Comparison of ENCODE assay signal across 2 cellular contexts in the genomic region with DNA sequence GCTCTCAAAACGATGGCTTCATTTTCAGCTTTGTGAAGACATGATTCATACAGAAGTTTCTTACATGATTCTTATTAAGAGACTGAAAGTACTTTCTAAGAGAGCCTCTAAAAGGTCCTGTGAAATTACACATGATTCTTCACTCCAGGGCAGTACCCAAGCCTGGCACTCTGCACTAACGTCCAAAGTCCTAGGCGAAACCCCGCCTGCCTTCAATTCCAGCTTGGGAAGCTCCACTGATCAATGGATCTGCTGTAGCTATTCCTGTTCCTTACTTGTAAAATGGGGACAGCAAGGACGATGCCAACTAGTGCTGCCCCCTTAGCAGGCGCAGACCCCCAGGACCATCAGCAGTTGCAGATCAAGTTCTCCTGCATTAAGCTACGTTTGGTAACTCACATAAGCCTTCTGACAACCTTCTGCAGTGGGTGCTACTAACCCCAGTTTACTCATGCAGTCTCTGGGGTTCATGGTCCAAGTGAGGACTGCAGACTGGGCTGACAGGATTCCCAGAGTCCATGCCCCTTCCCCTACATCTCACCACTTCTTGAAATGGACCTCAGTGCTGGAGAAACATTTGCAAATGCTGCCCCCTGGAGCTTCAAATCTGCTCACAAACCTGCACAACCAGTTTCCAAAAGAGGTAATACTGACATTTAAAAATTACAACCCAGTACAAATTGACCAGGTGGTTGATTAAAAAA.
TF ChIP-seq lines count a peak whose summit lies in the region.

No MANE protein-coding gene starts in this region.

TF ChIP-seq in Ishikawa, 13 proteins besides CTCF, POLR2A, EP300 and RAD21 (continued from another document):
- TF ChIP-seq YY1 (IDR thresholded peaks at IDR 0.05; ENCODE audit: low read depth) (no peak), TEAD4 (IDR thresholded peaks at IDR 0.05) (no peak), EGR1 (IDR thresholded peaks at IDR 0.05) (no peak), NFIC (IDR thresholded peaks at IDR 0.05) (no peak), TCF12 (IDR thresholded peaks at IDR 0.05; ENCODE audit: low read depth) (no peak), ZBTB7A (IDR thresholded peaks at IDR 0.05; ENCODE audit: low read depth) (no peak), CREB1 (IDR thresholded peaks at IDR 0.05; ENCODE audit: low read depth) (no peak), TAF1 (IDR thresholded peaks at IDR 0.05; ENCODE audit: low read depth) (no peak), FOXM1 (IDR thresholded peaks at IDR 0.05; ENCODE audit: borderline replicate concordance, low read depth) (no peak)
- TF ChIP-seq, protein P1, sequence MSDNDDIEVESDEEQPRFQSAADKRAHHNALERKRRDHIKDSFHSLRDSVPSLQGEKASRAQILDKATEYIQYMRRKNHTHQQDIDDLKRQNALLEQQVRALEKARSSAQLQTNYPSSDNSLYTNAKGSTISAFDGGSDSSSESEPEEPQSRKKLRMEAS (IDR thresholded peaks at IDR 0.05) = no peak
- TF ChIP-seq, protein P2, sequence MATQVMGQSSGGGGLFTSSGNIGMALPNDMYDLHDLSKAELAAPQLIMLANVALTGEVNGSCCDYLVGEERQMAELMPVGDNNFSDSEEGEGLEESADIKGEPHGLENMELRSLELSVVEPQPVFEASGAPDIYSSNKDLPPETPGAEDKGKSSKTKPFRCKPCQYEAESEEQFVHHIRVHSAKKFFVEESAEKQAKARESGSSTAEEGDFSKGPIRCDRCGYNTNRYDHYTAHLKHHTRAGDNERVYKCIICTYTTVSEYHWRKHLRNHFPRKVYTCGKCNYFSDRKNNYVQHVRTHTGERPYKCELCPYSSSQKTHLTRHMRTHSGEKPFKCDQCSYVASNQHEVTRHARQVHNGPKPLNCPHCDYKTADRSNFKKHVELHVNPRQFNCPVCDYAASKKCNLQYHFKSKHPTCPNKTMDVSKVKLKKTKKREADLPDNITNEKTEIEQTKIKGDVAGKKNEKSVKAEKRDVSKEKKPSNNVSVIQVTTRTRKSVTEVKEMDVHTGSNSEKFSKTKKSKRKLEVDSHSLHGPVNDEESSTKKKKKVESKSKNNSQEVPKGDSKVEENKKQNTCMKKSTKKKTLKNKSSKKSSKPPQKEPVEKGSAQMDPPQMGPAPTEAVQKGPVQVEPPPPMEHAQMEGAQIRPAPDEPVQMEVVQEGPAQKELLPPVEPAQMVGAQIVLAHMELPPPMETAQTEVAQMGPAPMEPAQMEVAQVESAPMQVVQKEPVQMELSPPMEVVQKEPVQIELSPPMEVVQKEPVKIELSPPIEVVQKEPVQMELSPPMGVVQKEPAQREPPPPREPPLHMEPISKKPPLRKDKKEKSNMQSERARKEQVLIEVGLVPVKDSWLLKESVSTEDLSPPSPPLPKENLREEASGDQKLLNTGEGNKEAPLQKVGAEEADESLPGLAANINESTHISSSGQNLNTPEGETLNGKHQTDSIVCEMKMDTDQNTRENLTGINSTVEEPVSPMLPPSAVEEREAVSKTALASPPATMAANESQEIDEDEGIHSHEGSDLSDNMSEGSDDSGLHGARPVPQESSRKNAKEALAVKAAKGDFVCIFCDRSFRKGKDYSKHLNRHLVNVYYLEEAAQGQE (IDR thresholded peaks at IDR 0.05; ENCODE audit: low read depth) = no peak
- TF ChIP-seq, protein P3, sequence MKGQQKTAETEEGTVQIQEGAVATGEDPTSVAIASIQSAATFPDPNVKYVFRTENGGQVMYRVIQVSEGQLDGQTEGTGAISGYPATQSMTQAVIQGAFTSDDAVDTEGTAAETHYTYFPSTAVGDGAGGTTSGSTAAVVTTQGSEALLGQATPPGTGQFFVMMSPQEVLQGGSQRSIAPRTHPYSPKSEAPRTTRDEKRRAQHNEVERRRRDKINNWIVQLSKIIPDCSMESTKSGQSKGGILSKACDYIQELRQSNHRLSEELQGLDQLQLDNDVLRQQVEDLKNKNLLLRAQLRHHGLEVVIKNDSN (IDR thresholded peaks at IDR 0.05) = no peak

TF ChIP-seq in K562, 482 proteins besides CTCF, POLR2A, EP300 and RAD21:
- TF ChIP-seq ZNF146 (CRISPR knock-in tag; IDR thresholded peaks at IDR 0.05; ENCODE audit: unreplicated experiment) (no peak), SMC3 (conservative IDR thresholded peaks at IDR 0.05; ENCODE audit: insufficient read depth, low read depth, low read length) (0 out of 2 replicates have a peak, but pooled peaks have one; percentile 14)
